ENCODE assay signal across 8 cellular contexts in genomic region chr11:111454561-111455192, GRCh38. TPM values are rescaled to one million over a fixed set of nuclear protein-coding genes. Genes with fewer than 3 reads are reported as not detected.
A peak's percentile ranks its signal among the peaks of the same experiment; 100 is the strongest.
DNase-seq lines count a peak whose midpoint lies in the region; ATAC-seq and TF ChIP-seq lines count a peak whose summit lies in the region.

No MANE protein-coding gene starts in this region.

- TF ChIP-seq EP300 in SK-N-SH (IDR thresholded peaks at IDR 0.05; ENCODE audit: borderline replicate concordance in 1 of 2, low read depth in 1 of 2, low read length in 1 of 2): peak in 1 of 2 experiments; percentile 11; a peak in 1 of 4 replicates

- H3K27me3 ChIP-seq in CD4-positive, alpha-beta T cell (ENCODE audit: control insufficient read depth, insufficient read depth, low read length): no peaks in the 10 kb centered on the region
- H3K27me3 ChIP-seq in SK-N-SH (ENCODE audit: insufficient read depth) (no peaks in the 10 kb centered on the region), iPS-20b (ENCODE audit: insufficient read depth, low read length) (peaks cover 6% of the 10 kb centered on the region; the same call in 1 of the 2 replicates)

- peak in 2 of 10 experiments; percentile 22 to 25 for DNase-seq in CD4-positive, alpha-beta T cell
- DNase-seq in HT1080 (ENCODE audit: low read depth) (peak; percentile 39), SK-N-SH (peak; percentile 78), astrocyte of the cerebellum (ENCODE audit: low read depth) (peak; percentile 35)
- DNase-seq in stimulated activated CD4-positive, alpha-beta T cell treated with anti-CD3 and anti-CD28 coated beads, TNF-alpha, amount 100 ng/mL, for 48 hours (ENCODE audit: low read depth in 3 of 3): peak; percentile 46 to 64 (median 52)

- no peaks in the 10 kb centered on the region for H3K9me2 ChIP-seq in SK-N-SH

- H3K27ac Mint-ChIP-seq in CD4-positive, alpha-beta T cell: no peak overlapping the region

- POLR2A ChIA-PET in CD4-positive, alpha-beta T cell (lab: Charles Lee): no interaction called here
- POLR2A ChIA-PET in SK-N-SH (lab: Yijun Ruan, JAX): no interaction called here

- H3K4me2 ChIP-seq in SK-N-SH: no peak overlapping the region

- no peak overlapping the region for H3K27ac ChIP-seq in CD4-positive, alpha-beta T cell (ENCODE audit: low read depth, low read length)
- peak overlapping the region in 1 of 2 experiments; percentile 48; a peak in 2 of 4 replicates for H3K27ac ChIP-seq in SK-N-SH (ENCODE audit: low read depth in 2 of 2, low read length in 1 of 2)
- H3K27ac ChIP-seq in iPS-20b (ENCODE audit: low read length): no peak overlapping the region

- no peak overlapping the region for H3K4me3 Mint-ChIP-seq in CD4-positive, alpha-beta T cell

- H2AFZ ChIP-seq in SK-N-SH (ENCODE audit: low read depth): peak overlapping the region; percentile 64; the same call in 1 of the 2 replicates

- peaks cover 11% of the 10 kb centered on the region for H3K27me3 Mint-ChIP-seq in CD4-positive, alpha-beta T cell

- H3K9ac ChIP-seq in SK-N-SH: peak overlapping the region; percentile 35; the same call in 1 of the 2 replicates
- H3K9ac ChIP-seq in iPS-20b (ENCODE audit: low read depth, low read length): no peak overlapping the region

- in situ Hi-C loops in astrocyte of the cerebellum (cut with HindIII; ENCODE audit: low sequenced_read_pairs): no loop called here

- H3K79me2 ChIP-seq in SK-N-SH (ENCODE audit: insufficient read depth): no peaks in the 10 kb centered on the region

- H3K36me3 Mint-ChIP-seq in CD4-positive, alpha-beta T cell (ENCODE audit: low read depth): no peaks in the 10 kb centered on the region

- no peaks in the 10 kb centered on the region for H3K9me3 ChIP-seq in CD4-positive, alpha-beta T cell (ENCODE audit: control insufficient read depth, low read length)
- H3K9me3 ChIP-seq in SK-N-SH (no peaks in the 10 kb centered on the region), iPS-20b (ENCODE audit: insufficient read depth, low read depth, low read length) (no peaks in the 10 kb centered on the region)

- H3K9me3 Mint-ChIP-seq in CD4-positive, alpha-beta T cell: no peaks in the 10 kb centered on the region

- intact Hi-C loops in CD4-positive, alpha-beta T cell (cut with DNase I, micrococcal nuclease): no loop called here

- peak; percentile 56 for ATAC-seq in CD4-positive, alpha-beta T cell (ENCODE audit: poor library complexity)
- no peak for ATAC-seq in GM18498 (IDR thresholded peaks at IDR 0.05; ENCODE audit: unreplicated experiment)
- ATAC-seq in GM21367 (IDR thresholded peaks at IDR 0.05; ENCODE audit: unreplicated experiment): no peak

- no peaks in the 10 kb centered on the region for H3K4me1 Mint-ChIP-seq in CD4-positive, alpha-beta T cell (ENCODE audit: low read depth)

- TF ChIP-seq CTCF in CD4-positive, alpha-beta T cell (IDR thresholded peaks at IDR 0.05): no peak
- peak; percentile 53 for TF ChIP-seq CTCF in SK-N-SH (IDR thresholded peaks at IDR 0.05)
- TF ChIP-seq CTCF in astrocyte of the cerebellum (IDR thresholded peaks at IDR 0.05; ENCODE audit: low read depth, low read length, missing control alignments): peak; percentile 49

- TF ChIP-seq RAD21 in SK-N-SH (IDR thresholded peaks at IDR 0.05; ENCODE audit: low read length): peak; percentile 67

- H3K4me1 ChIP-seq in SK-N-SH (ENCODE audit: control insufficient read depth in 1 of 2, insufficient read depth in 2 of 2, low read depth in 1 of 2, low read length in 1 of 2) (peaks cover 0 to 6% of the 10 kb centered on the region in 2 experiments; a peak in 2 of 4 replicates), iPS-20b (ENCODE audit: insufficient read depth, low read length) (peaks cover 3% of the 10 kb centered on the region; the same call in 1 of the 2 replicates)

- H4K20me1 ChIP-seq in SK-N-SH (ENCODE audit: insufficient read depth): no peaks in the 10 kb centered on the region

- no peak overlapping the region for H3K4me3 ChIP-seq in SK-N-SH (ENCODE audit: low read depth in 2 of 2, low read length in 1 of 2)
- H3K4me3 ChIP-seq in astrocyte of the cerebellum (ENCODE audit: low read depth, low read length): no peak overlapping the region
- peak overlapping the region; percentile 64 for H3K4me3 ChIP-seq in iPS-20b (ENCODE audit: low read length)

- H3K36me3 ChIP-seq in SK-N-SH (replicated peaks in 1 of 2; ENCODE audit: control insufficient read depth in 1 of 2, insufficient read depth in 2 of 2, low read length in 1 of 2): no peaks in the 10 kb centered on the region
- H3K36me3 ChIP-seq in iPS-20b (ENCODE audit: insufficient read depth, low read depth, low read length): no peaks in the 10 kb centered on the region

- H3F3A ChIP-seq in SK-N-SH (replicated peaks; ENCODE audit: insufficient read depth): peaks cover 5% of the 10 kb centered on the region

- CTCF ChIA-PET in CD4-positive, alpha-beta T cell (lab: Charles Lee): interaction anchor here (0.5 to 1.2 kb wide), 2 partner anchors 8 to 89 kb away, joined by 3 to 4 read pairs; no protein-coding TSS in a partner anchor
- CTCF ChIA-PET in SK-N-SH (lab: Yijun Ruan, JAX): interaction anchor here (0.6 to 3.3 kb wide), 24 partner anchors 8 to 397 kb away, joined by 3 to 26 read pairs (median 3); partner anchors contain the start of gene HOATZ

- 57% methylated on average over 10 of the region's 11 CpGs for WGBS in SK-N-SH (ENCODE audit: low lambda C conversion rate)

TF ChIP-seq in SK-N-SH, 30 proteins besides CTCF, POLR2A, EP300 and RAD21:
- no peak for TF ChIP-seq MEF2A (IDR thresholded peaks at IDR 0.05; ENCODE audit: borderline replicate concordance, low read depth)
- TF ChIP-seq ZBTB33 (IDR thresholded peaks at IDR 0.05; ENCODE audit: borderline replicate concordance, low read depth): no peak
- TF ChIP-seq SMC3 (IDR thresholded peaks at IDR 0.05; ENCODE audit: low read depth, low read length): peak; percentile 47

RNA-seq across cellular contexts. Expression of gene BTG4, which starts 57.5 kb away (rescaled TPM):
- not detected for total RNA-seq in CD4-positive, alpha-beta T cell
- 0.39 TPM in 1 of 2 replicates, not detected in the other for total RNA-seq in HT1080 (2014; rRNA removed; shearing (Covaris generic))
- polyA plus RNA-seq in HT1080 (2015; cell fraction: cytosol; rRNA removed): 0.31 TPM in 1 of 2 replicates, not detected in the other
- 0.16 and 0.50 TPM in 2 replicates for polyA plus RNA-seq in HT1080 (2015; cell fraction: nucleus; rRNA removed)
- polyA plus RNA-seq in SK-N-SH (2012; rRNA removed): 0.26 and 0.34 TPM in 2 replicates
- 0.18 and 0.26 TPM in 2 replicates for polyA plus RNA-seq in SK-N-SH (2012; cell fraction: cytosol; rRNA removed)
- 0.34 and 0.45 TPM in 2 replicates for polyA plus RNA-seq in SK-N-SH (2012; cell fraction: nucleus; rRNA removed)

RNA-seq across cellular contexts. Expression of gene HOATZ, which starts 59.9 kb away (rescaled TPM):
- not detected for total RNA-seq in CD4-positive, alpha-beta T cell
- not detected in 2 replicates for total RNA-seq in HT1080 (2014; rRNA removed; shearing (Covaris generic))
- polyA plus RNA-seq in HT1080 (2015; cell fraction: cytosol; rRNA removed): not detected in 2 replicates
- polyA plus RNA-seq in HT1080 (2015; cell fraction: nucleus; rRNA removed): not detected in 2 replicates
- polyA plus RNA-seq in SK-N-SH (2012; rRNA removed): 4.4 and 4.9 TPM in 2 replicates
- polyA plus RNA-seq in SK-N-SH (2012; cell fraction: cytosol; rRNA removed): 5.8 and 6.8 TPM in 2 replicates
- polyA plus RNA-seq in SK-N-SH (2012; cell fraction: nucleus; rRNA removed): 2.7 and 3.8 TPM in 2 replicates
